In genomic region chr1:236774926-236775325, GRCh38 we compare ENCODE assay signal across 9 cellular contexts. TPM values are rescaled to one million over a fixed set of nuclear protein-coding genes. Genes with fewer than 3 reads are reported as not detected.
A peak's percentile ranks its signal among the peaks of the same experiment; 100 is the strongest.
DNase-seq lines count a peak whose midpoint lies in the region; ATAC-seq, FAIRE-seq and TF ChIP-seq lines count a peak whose summit lies in the region.
"Had no signal": no experiment of that assay in that cellular context is flagged by ENCODE, and none has a peak within 500 bp of the region (broad histone marks: within the 10 kb centered on the region; RNA-seq: fewer than 3 reads in every experiment).

No MANE protein-coding gene starts in this region.

- no peaks in the 10 kb centered on the region for H3K36me3 ChIP-seq in HEK293 (ENCODE audit: control insufficient read depth in 2 of 2, insufficient read depth in 1 of 2, low read length in 2 of 2)
- no peaks in the 10 kb centered on the region for H3K36me3 ChIP-seq in ascending aorta
- no peaks in the 10 kb centered on the region for H3K36me3 ChIP-seq in keratinocyte (ENCODE audit: control insufficient read depth in 2 of 2, extremely low read depth in 1 of 2, insufficient read depth in 2 of 2, low read length in 2 of 2)
- no peaks in the 10 kb centered on the region for H3K36me3 ChIP-seq in testis (ENCODE audit: low read depth, missing control alignments)

- H2AFZ ChIP-seq in keratinocyte (ENCODE audit: control insufficient read depth, low read length) = no peak overlapping the region
- H2AFZ ChIP-seq: PC-9 had no signal

- H3K27ac ChIP-seq in HEK293 (ENCODE audit: extremely low read depth, low read depth, low read length) (no peak overlapping the region), ascending aorta (no peak overlapping the region), keratinocyte (ENCODE audit: control insufficient read depth, insufficient read depth, low read length) (no peak overlapping the region), testis (no peak overlapping the region)
- H3K27ac ChIP-seq: PC-9 had no signal

- TF ChIP-seq POLR2A in testis (IDR thresholded peaks at IDR 0.05) = no peak

- H3K9me3 ChIP-seq in HEK293 (ENCODE audit: control insufficient read depth, insufficient read depth, low read depth, low read length) = no peaks in the 10 kb centered on the region
- H3K9me3 ChIP-seq in ascending aorta = peaks cover 4 to 13% of the 10 kb centered on the region in 2 donors
- no peaks in the 10 kb centered on the region for H3K9me3 ChIP-seq in keratinocyte (ENCODE audit: control insufficient read depth, low read depth, low read length)
- H3K9me3 ChIP-seq in testis = no peaks in the 10 kb centered on the region

- DNase-seq in AG08396 (ENCODE audit: low spot score) = peak; percentile 35
- no peak for DNase-seq in ascending aorta (ENCODE audit: low spot score in 2 of 2)
- DNase-seq in keratinocyte (ENCODE audit: low read depth, low spot score) = no peak
- no peak for DNase-seq in activated CD4-positive, alpha-beta T cell treated with anti-CD3 and anti-CD28 coated beads for 4 hours
- no peak for DNase-seq in testis
- DNase-seq in stimulated activated naive B cell treated with anti-CD40 and anti-IgM and Interleukin-4, amounts not matched to agents 10 μg/mL and 1 μg/mL and 100 μg/mL, for 72 hours = no peak
- no peak for DNase-seq in occipital lobe (lab: John Stamatoyannopoulos, UW)
- DNase-seq: PC-9 had no signal

- H3K4me3 ChIP-seq in HEK293 (ENCODE audit: low read depth, low read length) = no peak overlapping the region
- no peak overlapping the region for H3K4me3 ChIP-seq in ascending aorta
- H3K4me3 ChIP-seq in keratinocyte (ENCODE audit: control insufficient read depth in 2 of 3, extremely low read depth in 1 of 3, insufficient read depth in 2 of 3, low read depth in 1 of 3, low read length in 3 of 3) = no peak overlapping the region
- H3K4me3 ChIP-seq in testis = no peak overlapping the region
- H3K4me3 ChIP-seq: PC-9 had no signal

- H3K4me1 Mint-ChIP-seq in stimulated activated naive B cell treated with anti-CD40 and anti-IgM and Interleukin-4, amounts not matched to agents 10 μg/mL and 1 μg/mL and 100 μg/mL, for 72 hours = no peaks in the 10 kb centered on the region

- no peak overlapping the region for H3K9ac ChIP-seq in keratinocyte (ENCODE audit: control insufficient read depth, extremely low read depth, insufficient read depth, low read length)

- H4K20me1 ChIP-seq in keratinocyte (ENCODE audit: control insufficient read depth, extremely low read depth, insufficient read depth, low read length) = no peaks in the 10 kb centered on the region

- no peak for FAIRE-seq in keratinocyte (lab: Jason Lieb, UNC)

- no peak overlapping the region for H3K27ac Mint-ChIP-seq in stimulated activated naive B cell treated with anti-CD40 and anti-IgM and Interleukin-4, amounts not matched to agents 10 μg/mL and 1 μg/mL and 100 μg/mL, for 72 hours

- peaks cover 8 to 14% of the 10 kb centered on the region in 2 donors for H3K9me3 Mint-ChIP-seq in stimulated activated naive B cell treated with anti-CD40 and anti-IgM and Interleukin-4, amounts not matched to agents 10 μg/mL and 1 μg/mL and 100 μg/mL, for 72 hours

- H3K4me1 ChIP-seq in HEK293 (ENCODE audit: control insufficient read depth, insufficient read depth, low read length) (0 out of 2 replicates have a peak, but pooled peaks cover 2% of the 10 kb centered on the region), ascending aorta (no peaks in the 10 kb centered on the region), keratinocyte (ENCODE audit: control insufficient read depth, extremely low read depth, insufficient read depth, low read length) (no peaks in the 10 kb centered on the region), testis (peaks cover 4% of the 10 kb centered on the region)

- POLR2A ChIA-PET in HEK293 (lab: Yijun Ruan, JAX) = no interaction called here

- dilution Hi-C loops in keratinocyte (cut with MboI; ENCODE audit: extremely low pct_ligation_motif_present, low sequenced_read_pairs) = no loop called here

- no peaks in the 10 kb centered on the region for H3K79me2 ChIP-seq in keratinocyte (ENCODE audit: control insufficient read depth, insufficient read depth, low read length)

- peaks cover 35 to 39% of the 10 kb centered on the region in 2 donors for H3K27me3 Mint-ChIP-seq in stimulated activated naive B cell treated with anti-CD40 and anti-IgM and Interleukin-4, amounts not matched to agents 10 μg/mL and 1 μg/mL and 100 μg/mL, for 72 hours

- 47 to 61% methylated on average over 3 of the region's 3 CpGs for WGBS in testis, 2 donors

- no peak overlapping the region for H3K4me3 Mint-ChIP-seq in stimulated activated naive B cell treated with anti-CD40 and anti-IgM and Interleukin-4, amounts not matched to agents 10 μg/mL and 1 μg/mL and 100 μg/mL, for 72 hours

- no peaks in the 10 kb centered on the region for H3K27me3 ChIP-seq in ascending aorta
- no peaks in the 10 kb centered on the region for H3K27me3 ChIP-seq in keratinocyte (ENCODE audit: control insufficient read depth, extremely low read depth, insufficient read depth, low read length)
- no peaks in the 10 kb centered on the region for H3K27me3 ChIP-seq in testis

- no peaks in the 10 kb centered on the region for H3K9me1 ChIP-seq in keratinocyte (ENCODE audit: control insufficient read depth, extremely low read depth, insufficient read depth, low read length)

- no peak for ATAC-seq in stimulated activated naive B cell treated with anti-CD40 and anti-IgM and Interleukin-4, amounts not matched to agents 10 μg/mL and 1 μg/mL and 100 μg/mL, for 72 hours (replicated peaks)

- no peak overlapping the region for H3K4me2 ChIP-seq in keratinocyte (ENCODE audit: control insufficient read depth, extremely low read depth, insufficient read depth, low read depth, low read length)
- H3K4me2 ChIP-seq: PC-9 had no signal

- H3K36me3 Mint-ChIP-seq in stimulated activated naive B cell treated with anti-CD40 and anti-IgM and Interleukin-4, amounts not matched to agents 10 μg/mL and 1 μg/mL and 100 μg/mL, for 72 hours = peaks cover 0 to 10% of the 10 kb centered on the region in 2 donors

- intact Hi-C loops in ascending aorta (cut with DNase I) = loop anchor here (2.0 kb wide), 1 partner anchor 166 kb away; no protein-coding TSS in a partner anchor
- intact Hi-C loops in testis (cut with DNase I; ENCODE audit: low total_unique reads) = no loop called here

- TF ChIP-seq CTCF in HEK293 (tag by site-specific recombination; IDR thresholded peaks at IDR 0.05) = no peak
- TF ChIP-seq CTCF in ascending aorta (IDR thresholded peaks at IDR 0.05) = peak; percentile 23 to 47 (median 28)
- peak in 2 of 3 experiments; percentile 24 to 43 for TF ChIP-seq CTCF in keratinocyte (optimal IDR thresholded peaks at IDR 0.05 in 1 of 3, IDR thresholded peaks at IDR 0.05 in 1 of 3, conservative IDR thresholded peaks at IDR 0.05 in 1 of 3; ENCODE audit: extremely low read depth in 1 of 3, insufficient read depth in 2 of 3, low read length in 3 of 3)
- TF ChIP-seq CTCF in testis (IDR thresholded peaks at IDR 0.05) = peak in 1 of 3 experiments; percentile 7

- CTCF ChIA-PET in HEK293 (lab: Yijun Ruan, JAX) = interaction anchor here (0.7 to 1.0 kb wide), 3 partner anchors 12 to 160 kb away, joined by 3 to 4 read pairs (median 3); no protein-coding TSS in a partner anchor

TF ChIP-seq in HEK293, 187 proteins besides CTCF, POLR2A, EP300 and RAD21:
- TF ChIP-seq ZNF654 (tag by site-specific recombination; IDR thresholded peaks at IDR 0.05; ENCODE audit: low read depth) (peak; percentile 50), ZSCAN30 (tag by site-specific recombination; IDR thresholded peaks at IDR 0.05) (no peak)

RNA-seq across cellular contexts. Expression of gene MTR, which starts 20.2 kb away (rescaled TPM):
- total RNA-seq in ascending aorta = 36.1 TPM
- polyA plus RNA-seq in keratinocyte = 9.9 to 14.3 TPM (median 12.3 TPM) in 3 replicates
- polyA plus RNA-seq in keratinocyte (2011; ENCODE audit: low read depth) = 3.8 TPM
- polyA plus RNA-seq in keratinocyte (2011; cell fraction: cytosol; rRNA removed) = 4.8 and 8.4 TPM in 2 replicates
- polyA plus RNA-seq in keratinocyte (2011; cell fraction: nucleus; rRNA removed) = 23.2 and 25.3 TPM in 2 replicates
- polyA plus RNA-seq in keratinocyte (2012; ENCODE audit: low replicate concordance) = 4.6 and 12.3 TPM in 2 replicates
- 9.4 to 42.8 TPM (median 16.3 TPM) in 3 replicates for polyA minus RNA-seq in keratinocyte
- polyA minus RNA-seq in keratinocyte (2011; cell fraction: cytosol; rRNA and poly(A)+ RNA removed) = 7.5 TPM
- 19.4 and 60.6 TPM in 2 replicates for polyA minus RNA-seq in keratinocyte (2011; cell fraction: nucleus; rRNA and poly(A)+ RNA removed)
- 10 to 100 TPM; 54.0 to 65.4 TPM for total RNA-seq in testis
- polyA plus RNA-seq in testis (ENCODE audit: insufficient read depth, low read depth, low replicate concordance) = 23.4 TPM
- 28.4 TPM for total RNA-seq in occipital lobe
